8 cellular contexts compared by ENCODE assay signal in genomic region chr1:247330548-247331171, GRCh38. TPM values are rescaled to one million over a fixed set of nuclear protein-coding genes. Genes with fewer than 3 reads are reported as not detected.
DNase-seq lines count a peak whose midpoint lies in the region; ATAC-seq, FAIRE-seq and TF ChIP-seq lines count a peak whose summit lies in the region.

No MANE protein-coding gene starts in this region.

- H3K27me3 ChIP-seq in cardiac muscle cell (no peaks in the 10 kb centered on the region), PC-3 (ENCODE audit: low read length) (no peaks in the 10 kb centered on the region), esophagus (ENCODE audit: control insufficient read depth in 1 of 2, insufficient read depth in 2 of 2, low read length in 2 of 2) (no peaks in the 10 kb centered on the region), rectal smooth muscle tissue (ENCODE audit: control insufficient read depth, insufficient read depth, low read length) (no peaks in the 10 kb centered on the region)

- no peak for FAIRE-seq in RCC 7860 (lab: Jason Lieb, UNC)

- no peaks in the 10 kb centered on the region for H3F3A ChIP-seq in PC-3 (ENCODE audit: low read length, unreplicated experiment)

- CTCF ChIA-PET in PC-3 (lab: Charles Lee): interaction anchor here (0.9 kb wide), 1 partner anchor 1293 kb away, joined by 5 read pairs; no protein-coding TSS in a partner anchor

- POLR2A ChIA-PET in PC-3 (lab: Charles Lee; ENCODE audit: unreplicated experiment): interaction anchor here (0.7 kb wide), 1 partner anchor 11 kb away, joined by 4 read pairs; no protein-coding TSS in a partner anchor

- intact Hi-C loops in left cardiac atrium (cut with DNase I) (no loop called here), PC-3 (cut with micrococcal nuclease) (loop anchor here (1.0 to 5.0 kb wide), 2 partner anchors 121 to 218 kb away; no protein-coding TSS in a partner anchor)

- H3K79me2 ChIP-seq in PC-3 (ENCODE audit: low read length): peaks cover 85% of the 10 kb centered on the region

- TF ChIP-seq CTCF in cardiac muscle cell (IDR thresholded peaks at IDR 0.05; ENCODE audit: low read depth, low read length) (no peak), PC-3 (conservative IDR thresholded peaks at IDR 0.05; ENCODE audit: low read depth, low read length) (no peak)

- peaks cover 27% of the 10 kb centered on the region for H3K4me1 ChIP-seq in cardiac muscle cell (ENCODE audit: low read depth)
- peaks cover 41% of the 10 kb centered on the region for H3K4me1 ChIP-seq in PC-3 (ENCODE audit: insufficient read depth, low read length)
- H3K4me1 ChIP-seq in esophagus (ENCODE audit: control insufficient read depth in 2 of 2, insufficient read depth in 2 of 2, low read length in 1 of 2): peaks cover 0 to 15% of the 10 kb centered on the region in 2 donors
- H3K4me1 ChIP-seq in rectal smooth muscle tissue (ENCODE audit: control insufficient read depth, insufficient read depth, low read length): no peaks in the 10 kb centered on the region

- peaks cover 5% of the 10 kb centered on the region; the same call in 1 of the 2 replicates for H4K20me1 ChIP-seq in PC-3 (ENCODE audit: low read length)

- H3K27ac ChIP-seq in cardiac muscle cell (peak overlapping the region; percentile 98), PC-3 (ENCODE audit: low read length) (no peak overlapping the region), esophagus (ENCODE audit: low read depth in 2 of 2, low read length in 1 of 2) (peak overlapping the region in 1 of 2 donors; percentile 88), rectal smooth muscle tissue (ENCODE audit: low read depth, low read length) (peak overlapping the region; percentile 83)

- no peak for ATAC-seq in left cardiac atrium
- peak; percentile 2; the same call in 1 of the 2 replicates for ATAC-seq in PC-3
- ATAC-seq in GM19397 (IDR thresholded peaks at IDR 0.05; ENCODE audit: unreplicated experiment): no peak
- ATAC-seq in HG03135 (IDR thresholded peaks at IDR 0.05; ENCODE audit: unreplicated experiment): no peak

- H3K9ac ChIP-seq in PC-3 (ENCODE audit: low read length): peak overlapping the region; percentile 95
- no peak overlapping the region for H3K9ac ChIP-seq in rectal smooth muscle tissue (ENCODE audit: low read length)

- H3K36me3 ChIP-seq in cardiac muscle cell (peaks cover 20% of the 10 kb centered on the region), PC-3 (ENCODE audit: low read depth, low read length) (peaks cover 32% of the 10 kb centered on the region), esophagus (ENCODE audit: control insufficient read depth in 2 of 2, insufficient read depth in 2 of 2, low read length in 1 of 2) (peaks cover 2 to 3% of the 10 kb centered on the region in 2 donors), rectal smooth muscle tissue (ENCODE audit: control insufficient read depth, insufficient read depth, low read length) (peaks cover 2% of the 10 kb centered on the region)

- H3K9me3 ChIP-seq in cardiac muscle cell (ENCODE audit: low read depth) (no peaks in the 10 kb centered on the region), PC-3 (ENCODE audit: low read length) (no peaks in the 10 kb centered on the region), esophagus (ENCODE audit: control insufficient read depth in 2 of 2, insufficient read depth in 1 of 2, low read depth in 1 of 2, low read length in 1 of 2) (no peaks in the 10 kb centered on the region)

- WGBS in esophagus, 2 donors: 10 to 11% methylated on average over 37 of the region's 37 CpGs

- no TSS peak for BruUV-seq in PC-3 (replicated peaks; lab: Mats Ljungman, UMichigan)

- peak overlapping the region; percentile 90 for H3K4me2 ChIP-seq in PC-3 (ENCODE audit: low read length)

- DNase-seq in cardiac muscle cell (ENCODE audit: low read depth in 1 of 2, low spot score in 1 of 2) (no peak), left cardiac atrium (no peak), PC-3 (no peak), RCC 7860 (ENCODE audit: low spot score) (no peak)

- no peaks in the 10 kb centered on the region for H3K9me2 ChIP-seq in PC-3 (replicated peaks; ENCODE audit: low read length)

- peak overlapping the region; percentile 100 for H3K4me3 ChIP-seq in cardiac muscle cell
- peak overlapping the region; percentile 88 for H3K4me3 ChIP-seq in PC-3 (ENCODE audit: low read length)
- peak overlapping the region; percentile 86 to 90 for H3K4me3 ChIP-seq in esophagus (ENCODE audit: low read depth in 1 of 2, low read length in 2 of 2)
- peak overlapping the region; percentile 79 for H3K4me3 ChIP-seq in rectal smooth muscle tissue (ENCODE audit: low read length)

- peak overlapping the region; percentile 87 for H2AFZ ChIP-seq in PC-3 (ENCODE audit: low read length)

RNA-seq across cellular contexts. Expression of gene ZNF496, which starts 1.0 kb away (rescaled TPM):
- 55.8 and 108 TPM in 2 replicates for total RNA-seq in cardiac muscle cell
- polyA plus RNA-seq in cardiac muscle cell: 18.8 and 22.6 TPM in 2 replicates
- total RNA-seq in left cardiac atrium: 10 to 100 TPM; 12.2 to 16.4 TPM
- total RNA-seq in PC-3 (2014; rRNA removed): 79.4 and 103 TPM in 2 replicates
- 1 to 10 TPM; 3.7 to 3.8 TPM for polyA plus RNA-seq in esophagus
